In the genomic region with DNA sequence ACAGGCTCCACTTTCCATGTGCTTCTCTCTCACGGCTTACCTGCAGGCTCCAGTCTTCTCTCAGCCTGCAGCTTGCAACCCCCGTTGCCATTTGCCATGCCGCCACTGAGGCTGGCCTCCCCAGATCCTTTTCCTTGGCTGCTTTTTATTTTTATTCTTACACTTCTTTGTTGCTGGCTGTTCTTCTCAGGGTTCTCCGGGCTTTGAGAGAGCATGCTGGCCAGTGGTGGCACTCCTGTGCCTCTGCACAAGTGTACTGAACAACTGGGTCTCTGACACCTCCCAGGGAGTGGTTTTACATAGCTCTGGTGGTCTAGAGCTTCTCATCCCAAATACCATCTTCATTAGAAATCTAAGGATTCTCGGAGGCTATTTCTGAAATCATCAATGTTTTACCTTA, we compare ENCODE assay signal across 7 cellular contexts.
"Had no signal": no experiment of that assay in that cellular context is flagged by ENCODE, and none has a peak within 500 bp of the region (broad histone marks: within the 10 kb centered on the region; RNA-seq: fewer than 3 reads in every experiment).

No MANE protein-coding gene starts in this region.

- ATAC-seq: HCT116, K562 had no signal

- H3K27ac ChIP-seq: GM23248 had no signal

- DNase-seq: GM23248, GOT3, H7, IMR-90 had no signal

- H3K9me3 ChIP-seq: HAP-1 had no signal

- H2AFZ ChIP-seq: GM23248 had no signal

- H3K4me3 ChIP-seq: GM23248, HAP-1, K562 had no signal

- H3K36me3 ChIP-seq: HAP-1 had no signal

- H3K9ac ChIP-seq: GM23248 had no signal
